In genomic region chr13:39279077-39279476, GRCh38 we compare ENCODE assay signal across 1 cellular context.
TF ChIP-seq lines count a peak whose summit lies in the region.

No MANE protein-coding gene starts in this region.

TF ChIP-seq in K562, 482 proteins besides CTCF, POLR2A, EP300 and RAD21 (continued from another document):
- TF ChIP-seq MGA (IDR thresholded peaks at IDR 0.05) (no peak), ZNF316 (IDR thresholded peaks at IDR 0.05) (peak; percentile 93), MAFK (IDR thresholded peaks at IDR 0.05; ENCODE audit: low read length) (peak; percentile 94), MAFF (IDR thresholded peaks at IDR 0.05; ENCODE audit: low read length) (peak; percentile 83), C11orf30 (IDR thresholded peaks at IDR 0.05; ENCODE audit: low read depth) (peak; percentile 84)
